Comparison of ENCODE assay signal across 1 cellular context in the genomic region with DNA sequence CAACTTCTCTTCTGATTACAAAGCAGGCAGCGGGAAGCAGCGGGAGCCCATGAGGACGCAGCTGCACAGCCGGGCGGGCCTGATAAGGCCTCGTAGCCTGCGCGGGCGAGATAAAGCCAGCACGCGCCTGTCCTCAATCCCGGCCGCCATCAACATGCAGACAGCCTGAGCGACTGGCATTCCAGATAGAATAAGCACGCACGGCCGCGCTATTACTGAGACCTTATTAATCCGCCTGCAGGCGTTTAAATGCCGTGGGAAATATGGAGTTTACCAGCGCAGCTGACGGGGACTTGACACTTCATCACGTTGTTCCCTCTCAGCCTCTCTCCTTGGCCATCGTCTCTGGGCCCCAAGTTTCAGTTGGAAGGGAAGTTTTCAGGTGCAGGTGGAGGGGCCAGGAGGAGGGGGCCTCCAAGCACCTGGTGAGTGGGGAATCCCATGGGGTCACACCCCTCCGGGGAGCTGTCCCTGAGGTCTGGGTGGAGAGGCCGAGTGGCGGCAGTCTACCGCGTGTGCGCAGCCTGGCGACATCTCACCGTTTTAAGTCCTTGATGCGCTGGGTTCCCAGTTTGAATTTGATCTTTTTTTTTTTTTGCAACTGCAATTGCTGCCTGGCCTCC.
TF ChIP-seq lines count a peak whose summit lies in the region.

No MANE protein-coding gene starts in this region.

TF ChIP-seq in K562, 482 proteins besides CTCF, POLR2A, EP300 and RAD21 (continued from another document and continues in another):
- TF ChIP-seq STAT6 (CRISPR knock-in tag; IDR thresholded peaks at IDR 0.05): peak; percentile 72; the same call in 1 of the 2 replicates
- TF ChIP-seq ZNF197 (CRISPR knock-in tag; IDR thresholded peaks at IDR 0.05; ENCODE audit: low read depth): peak; percentile 99
- TF ChIP-seq SP1 (CRISPR knock-in tag; IDR thresholded peaks at IDR 0.05): peak; percentile 95
- peak; percentile 99 for TF ChIP-seq POLR2AphosphoS5 (IDR thresholded peaks at IDR 0.05; ENCODE audit: control insufficient read depth, insufficient read depth, low read depth, low read length)
- no peak for TF ChIP-seq ZFP1 (CRISPR knock-in tag; IDR thresholded peaks at IDR 0.05)
- TF ChIP-seq ZBTB33 (CRISPR knock-in tag; IDR thresholded peaks at IDR 0.05): peak; percentile 86
- no peak for TF ChIP-seq EHMT2 (IDR thresholded peaks at IDR 0.05)
- peak in 1 of 2 experiments; percentile 51; a peak in 1 of 4 replicates for TF ChIP-seq SRF (CRISPR knock-in tag; IDR thresholded peaks at IDR 0.05)
- TF ChIP-seq SMAD1 (IDR thresholded peaks at IDR 0.05; ENCODE audit: low read depth, low read length, partially characterized antibody): peak; percentile 98
- TF ChIP-seq RBM25 (IDR thresholded peaks at IDR 0.05; ENCODE audit: low read depth, low read length, severe bottlenecking): no peak
- peak; percentile 83 to 88 for TF ChIP-seq E2F6 (IDR thresholded peaks at IDR 0.05; ENCODE audit: borderline replicate concordance in 1 of 2, extremely low read depth in 1 of 2, insufficient read depth in 1 of 2, insufficient read length in 1 of 2, low read depth in 1 of 2, low read length in 1 of 2, poor library complexity in 1 of 2, severe bottlenecking in 1 of 2)
- peak; percentile 97 for TF ChIP-seq FOXP1 (CRISPR knock-in tag; IDR thresholded peaks at IDR 0.05)
- TF ChIP-seq NFRKB (IDR thresholded peaks at IDR 0.05; ENCODE audit: low read depth): no peak
- peak; percentile 99 for TF ChIP-seq TRIM24 (IDR thresholded peaks at IDR 0.05)
- TF ChIP-seq, protein P1, sequence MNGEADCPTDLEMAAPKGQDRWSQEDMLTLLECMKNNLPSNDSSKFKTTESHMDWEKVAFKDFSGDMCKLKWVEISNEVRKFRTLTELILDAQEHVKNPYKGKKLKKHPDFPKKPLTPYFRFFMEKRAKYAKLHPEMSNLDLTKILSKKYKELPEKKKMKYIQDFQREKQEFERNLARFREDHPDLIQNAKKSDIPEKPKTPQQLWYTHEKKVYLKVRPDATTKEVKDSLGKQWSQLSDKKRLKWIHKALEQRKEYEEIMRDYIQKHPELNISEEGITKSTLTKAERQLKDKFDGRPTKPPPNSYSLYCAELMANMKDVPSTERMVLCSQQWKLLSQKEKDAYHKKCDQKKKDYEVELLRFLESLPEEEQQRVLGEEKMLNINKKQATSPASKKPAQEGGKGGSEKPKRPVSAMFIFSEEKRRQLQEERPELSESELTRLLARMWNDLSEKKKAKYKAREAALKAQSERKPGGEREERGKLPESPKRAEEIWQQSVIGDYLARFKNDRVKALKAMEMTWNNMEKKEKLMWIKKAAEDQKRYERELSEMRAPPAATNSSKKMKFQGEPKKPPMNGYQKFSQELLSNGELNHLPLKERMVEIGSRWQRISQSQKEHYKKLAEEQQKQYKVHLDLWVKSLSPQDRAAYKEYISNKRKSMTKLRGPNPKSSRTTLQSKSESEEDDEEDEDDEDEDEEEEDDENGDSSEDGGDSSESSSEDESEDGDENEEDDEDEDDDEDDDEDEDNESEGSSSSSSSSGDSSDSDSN (IDR thresholded peaks at IDR 0.05; ENCODE audit: borderline replicate concordance in 1 of 2, low read depth in 2 of 2, low read length in 2 of 2): 0 out of 4 replicates have a peak, but pooled peaks of 1 of the 2 experiments have one; percentile 27
- peak; percentile 73; the same call in 1 of the 2 replicates for TF ChIP-seq DDX20 (tag; IDR thresholded peaks at IDR 0.05; ENCODE audit: low read depth)
- TF ChIP-seq ZNF274 (IDR thresholded peaks at IDR 0.05; ENCODE audit: borderline replicate concordance, low read depth, low read length): peak; percentile 92
- peak; percentile 90 for TF ChIP-seq EP400 (IDR thresholded peaks at IDR 0.05)
- TF ChIP-seq LEF1 (IDR thresholded peaks at IDR 0.05): peak; percentile 99
- TF ChIP-seq ARID3A (IDR thresholded peaks at IDR 0.05; ENCODE audit: borderline replicate concordance, low read depth, low read length): peak; percentile 90
- TF ChIP-seq ZNF239 (CRISPR knock-in tag; IDR thresholded peaks at IDR 0.05): peak; percentile 83
- 0 out of 2 replicates have a peak, but pooled peaks have one; percentile 33 for TF ChIP-seq CEBPB (tag; IDR thresholded peaks at IDR 0.05)
- TF ChIP-seq NFATC3 (IDR thresholded peaks at IDR 0.05): peak; percentile 59; the same call in 1 of the 2 replicates
- peak; percentile 99 for TF ChIP-seq CC2D1A (IDR thresholded peaks at IDR 0.05)
- no peak for TF ChIP-seq CAMTA2 (CRISPR knock-in tag; conservative IDR thresholded peaks at IDR 0.05)
- no peak for TF ChIP-seq SREBF2 (CRISPR knock-in tag; IDR thresholded peaks at IDR 0.05)
- TF ChIP-seq ZNF696 (CRISPR knock-in tag; conservative IDR thresholded peaks at IDR 0.05): no peak
- TF ChIP-seq ZNF609 (CRISPR knock-in tag; IDR thresholded peaks at IDR 0.05; ENCODE audit: borderline replicate concordance): peak; percentile 100
- no peak for TF ChIP-seq TBP (optimal IDR thresholded peaks at IDR 0.05; ENCODE audit: low read depth, low read length)
- no peak for TF ChIP-seq ZNF3 (CRISPR knock-in tag; IDR thresholded peaks at IDR 0.05)
- TF ChIP-seq, protein P2, sequence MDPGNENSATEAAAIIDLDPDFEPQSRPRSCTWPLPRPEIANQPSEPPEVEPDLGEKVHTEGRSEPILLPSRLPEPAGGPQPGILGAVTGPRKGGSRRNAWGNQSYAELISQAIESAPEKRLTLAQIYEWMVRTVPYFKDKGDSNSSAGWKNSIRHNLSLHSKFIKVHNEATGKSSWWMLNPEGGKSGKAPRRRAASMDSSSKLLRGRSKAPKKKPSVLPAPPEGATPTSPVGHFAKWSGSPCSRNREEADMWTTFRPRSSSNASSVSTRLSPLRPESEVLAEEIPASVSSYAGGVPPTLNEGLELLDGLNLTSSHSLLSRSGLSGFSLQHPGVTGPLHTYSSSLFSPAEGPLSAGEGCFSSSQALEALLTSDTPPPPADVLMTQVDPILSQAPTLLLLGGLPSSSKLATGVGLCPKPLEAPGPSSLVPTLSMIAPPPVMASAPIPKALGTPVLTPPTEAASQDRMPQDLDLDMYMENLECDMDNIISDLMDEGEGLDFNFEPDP (CRISPR knock-in tag; IDR thresholded peaks at IDR 0.05): peak; percentile 82; the same call in 1 of the 2 replicates
- TF ChIP-seq ZNF780A (CRISPR knock-in tag; IDR thresholded peaks at IDR 0.05): no peak
- TF ChIP-seq NCOR1 (IDR thresholded peaks at IDR 0.05): peak; percentile 100
- peak; percentile 100 for TF ChIP-seq BHLHE40 (IDR thresholded peaks at IDR 0.05; ENCODE audit: low read length)
- TF ChIP-seq ZNF551 (CRISPR knock-in tag; IDR thresholded peaks at IDR 0.05): no peak
- TF ChIP-seq ZFX (CRISPR knock-in tag; IDR thresholded peaks at IDR 0.05): peak; percentile 23; the same call in 1 of the 2 replicates
- TF ChIP-seq, protein P3, sequence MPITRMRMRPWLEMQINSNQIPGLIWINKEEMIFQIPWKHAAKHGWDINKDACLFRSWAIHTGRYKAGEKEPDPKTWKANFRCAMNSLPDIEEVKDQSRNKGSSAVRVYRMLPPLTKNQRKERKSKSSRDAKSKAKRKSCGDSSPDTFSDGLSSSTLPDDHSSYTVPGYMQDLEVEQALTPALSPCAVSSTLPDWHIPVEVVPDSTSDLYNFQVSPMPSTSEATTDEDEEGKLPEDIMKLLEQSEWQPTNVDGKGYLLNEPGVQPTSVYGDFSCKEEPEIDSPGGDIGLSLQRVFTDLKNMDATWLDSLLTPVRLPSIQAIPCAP (CRISPR knock-in tag; IDR thresholded peaks at IDR 0.05; ENCODE audit: borderline replicate concordance): no peak
- TF ChIP-seq CBX2 (IDR thresholded peaks at IDR 0.05; ENCODE audit: insufficient read depth, low read length, poor library complexity, severe bottlenecking): no peak
- TF ChIP-seq ZNF24 (IDR thresholded peaks at IDR 0.05): peak; percentile 78; the same call in 1 of the 2 replicates
- TF ChIP-seq HMGN3 (IDR thresholded peaks at IDR 0.05; ENCODE audit: borderline replicate concordance, extremely low read depth, insufficient read length, low read depth, low read length): peak; percentile 100
- peak; percentile 83 for TF ChIP-seq ATF4 (CRISPR knock-in tag; IDR thresholded peaks at IDR 0.05)
- peak; percentile 97 to 98 for TF ChIP-seq ARNT (IDR thresholded peaks at IDR 0.05)
- TF ChIP-seq XRCC3 (IDR thresholded peaks at IDR 0.05): no peak; the same call in 1 of the 2 replicates
- TF ChIP-seq PURB (CRISPR knock-in tag; IDR thresholded peaks at IDR 0.05; ENCODE audit: low read depth): no peak
